1 cellular context compared by ENCODE assay signal in the genomic region with DNA sequence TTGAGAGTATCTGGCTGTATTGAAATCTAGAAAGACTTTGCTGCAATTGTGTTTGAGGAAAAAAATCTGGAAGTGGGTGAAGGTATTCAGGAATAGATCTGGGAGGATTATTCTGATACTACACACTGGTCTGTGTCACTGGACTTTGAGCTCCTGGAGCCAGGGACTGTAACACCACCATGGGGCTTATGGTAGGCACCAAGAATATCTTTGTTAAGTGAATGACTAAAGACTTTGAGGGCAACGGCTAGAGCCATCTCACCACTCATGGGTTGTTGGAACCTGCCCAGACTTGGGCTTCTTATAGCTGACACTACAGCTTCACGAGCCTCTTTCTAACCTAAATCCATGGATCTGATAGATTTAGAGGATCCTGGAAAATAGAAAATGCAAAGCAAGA.
TF ChIP-seq lines count a peak whose summit lies in the region.

No MANE protein-coding gene starts in this region.

TF ChIP-seq in HepG2, 621 proteins besides CTCF, POLR2A, EP300 and RAD21:
- TF ChIP-seq ZFP90 (CRISPR knock-in tag; IDR thresholded peaks at IDR 0.05; ENCODE audit: borderline replicate concordance), result no peak
- no peak for TF ChIP-seq HDAC1 (CRISPR knock-in tag; IDR thresholded peaks at IDR 0.05)
- TF ChIP-seq NR1H2 (CRISPR knock-in tag; IDR thresholded peaks at IDR 0.05; ENCODE audit: borderline replicate concordance, low read depth), result no peak
- peak; percentile 39; the same call in 1 of the 2 replicates for TF ChIP-seq ZNF644 (CRISPR knock-in tag; IDR thresholded peaks at IDR 0.05; ENCODE audit: low read depth)
- no peak for TF ChIP-seq TMF1 (CRISPR knock-in tag; IDR thresholded peaks at IDR 0.05; ENCODE audit: low read depth)
- no peak for TF ChIP-seq MAF1 (CRISPR knock-in tag; IDR thresholded peaks at IDR 0.05; ENCODE audit: borderline replicate concordance)
- TF ChIP-seq ZSCAN25 (CRISPR knock-in tag; IDR thresholded peaks at IDR 0.05), result no peak
- TF ChIP-seq HNF4A (CRISPR knock-in tag; IDR thresholded peaks at IDR 0.05), result peak; percentile 65
- no peak for TF ChIP-seq ZNF709 (CRISPR knock-in tag; IDR thresholded peaks at IDR 0.05)
